ENCODE assay signal across 26 cellular contexts in the genomic region with DNA sequence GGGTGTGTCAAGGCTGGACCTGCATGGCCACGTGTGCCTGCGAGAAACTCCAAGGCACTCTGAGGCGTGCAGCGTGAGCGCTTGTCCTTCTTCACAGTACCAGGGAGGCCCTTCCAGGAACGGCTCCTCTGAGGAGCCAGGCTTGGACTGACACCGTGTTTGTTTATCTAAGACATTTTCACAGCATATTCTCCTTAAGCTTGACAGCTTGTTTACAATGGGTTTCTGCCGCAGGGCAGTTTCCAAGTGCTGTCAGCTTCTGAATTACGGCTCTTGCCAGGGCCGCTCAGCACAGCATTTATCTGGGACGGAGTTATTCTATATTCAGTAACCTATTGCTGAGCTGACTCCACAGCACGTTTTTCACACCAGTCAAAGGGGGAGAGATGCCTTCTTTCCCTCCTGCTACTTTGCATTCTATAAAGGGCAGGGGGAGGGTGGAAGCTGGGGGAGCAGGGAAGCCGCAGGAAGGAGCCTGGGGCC.
A peak's percentile ranks its signal among the peaks of the same experiment; 100 is the strongest.
DNase-seq lines count a peak whose midpoint lies in the region; ATAC-seq, FAIRE-seq and TF ChIP-seq lines count a peak whose summit lies in the region.
"Had no signal": no experiment of that assay in that cellular context is flagged by ENCODE, and none has a peak within 500 bp of the region (broad histone marks: within the 10 kb centered on the region; RNA-seq: fewer than 3 reads in every experiment).

No MANE protein-coding gene starts in this region.

- intact Hi-C loops in cardiac septum (cut with DNase I) (loop anchor here (10.0 kb wide), 1 partner anchor 49 kb away; no protein-coding TSS in a partner anchor), K562 (cut with micrococcal nuclease) (no loop called here)

- H2BK15ac ChIP-seq in mesenchymal stem cell (ENCODE audit: low read depth, poor library complexity, severe bottlenecking): no peak overlapping the region

- no peak overlapping the region for H3K4ac ChIP-seq in mesenchymal stem cell (ENCODE audit: low read depth in 1 of 2, low read length in 2 of 2)

- H3K4me1 ChIP-seq in cardiac muscle cell (ENCODE audit: low read depth) (peaks cover 28% of the 10 kb centered on the region), K562 (replicated peaks in 1 of 2; ENCODE audit: control insufficient read depth in 2 of 2, insufficient read depth in 2 of 2, low read length in 2 of 2) (peaks cover 7 to 15% of the 10 kb centered on the region in 2 experiments), mesenchymal stem cell (ENCODE audit: control insufficient read depth, insufficient read depth, low read depth, low read length) (peaks cover 8% of the 10 kb centered on the region), osteoblast (ENCODE audit: insufficient read depth, low read length) (no peaks in the 10 kb centered on the region)
- H3K4me1 ChIP-seq: ascending aorta had no signal

- H4K91ac ChIP-seq in mesenchymal stem cell (ENCODE audit: low read length): no peak overlapping the region

- H3K79me2 ChIP-seq in K562 (ENCODE audit: control insufficient read depth, insufficient read depth, low read length) (no peaks in the 10 kb centered on the region), osteoblast (ENCODE audit: insufficient read depth, low read length) (no peaks in the 10 kb centered on the region)

- no TSS peak for BruUV-seq in K562 (replicated peaks; lab: Mats Ljungman, UMichigan)

- no peak for TF ChIP-seq EP300 in K562 (IDR thresholded peaks at IDR 0.05; ENCODE audit: low read length)

- no peaks in the 10 kb centered on the region for H3K27me3 ChIP-seq in cardiac muscle cell
- no peaks in the 10 kb centered on the region for H3K27me3 ChIP-seq in K562 (ENCODE audit: control insufficient read depth in 2 of 2, insufficient read depth in 2 of 2, low read length in 2 of 2)
- no peaks in the 10 kb centered on the region for H3K27me3 ChIP-seq in mesenchymal stem cell (ENCODE audit: control insufficient read depth in 1 of 2, insufficient read depth in 1 of 2, low read length in 2 of 2)
- H3K27me3 ChIP-seq in osteoblast (ENCODE audit: insufficient read depth, low read length): no peaks in the 10 kb centered on the region
- H3K27me3 ChIP-seq: ascending aorta, spleen had no signal

- H3K18ac ChIP-seq in mesenchymal stem cell (ENCODE audit: low read depth in 1 of 2, low read length in 2 of 2): peak overlapping the region in 1 of 2 experiments; percentile 61

- in situ Hi-C loops in K562 (cut with MboI): no loop called here

- no peaks in the 10 kb centered on the region for H3K9me3 ChIP-seq in cardiac muscle cell (ENCODE audit: low read depth)
- no peaks in the 10 kb centered on the region for H3K9me3 ChIP-seq in K562 (replicated peaks; ENCODE audit: control insufficient read depth, insufficient read depth, low read depth, low read length)
- H3K9me3 ChIP-seq in mesenchymal stem cell (ENCODE audit: control insufficient read depth, low read length): no peaks in the 10 kb centered on the region
- no peaks in the 10 kb centered on the region for H3K9me3 ChIP-seq in osteoblast (ENCODE audit: low read depth, low read length)
- H3K9me3 ChIP-seq: ascending aorta, psoas muscle, spleen had no signal

- TF ChIP-seq POLR2A in K562 (conservative IDR thresholded peaks at IDR 0.05): no peak

- TF ChIP-seq RAD21 in K562 (CRISPR knock-in tag; conservative IDR thresholded peaks at IDR 0.05 in 1 of 2, IDR thresholded peaks at IDR 0.05 in 1 of 2): no peak

- H3K4me3 ChIP-seq in cardiac muscle cell: no peak overlapping the region
- no peak overlapping the region for H3K4me3 ChIP-seq in K562
- H3K4me3 ChIP-seq in mesenchymal stem cell (ENCODE audit: insufficient read depth in 1 of 2, low read depth in 1 of 2, low read length in 2 of 2): no peak overlapping the region
- no peak overlapping the region for H3K4me3 ChIP-seq in osteoblast (ENCODE audit: insufficient read depth, low read length)
- H3K4me3 ChIP-seq: ascending aorta, psoas muscle, spleen had no signal

- H4K8ac ChIP-seq in mesenchymal stem cell (ENCODE audit: low read length): no peak overlapping the region

- DNase-seq in cardiac muscle cell (ENCODE audit: low read depth in 1 of 2, low spot score in 1 of 2) (peak in 1 of 2 donors; percentile 58), cardiac septum (ENCODE audit: low spot score) (no peak), K562 (ENCODE audit: extremely low read depth in 1 of 4, low spot score in 3 of 4) (peak in 1 of 4 experiments; percentile 36), mesenchymal stem cell (peak; percentile 80), COR-L47 (lab: John Stamatoyannopoulos, UW) (no peak), osteoblast (ENCODE audit: insufficient read length, low spot score, missing footprints) (no peak), SHP77 (lab: John Stamatoyannopoulos, UW) (no peak)
- DNase-seq in NK-92 treated with Interleukin-12 subunit alpha and Interleukin-12 subunit beta, amount 100 ng/mL, for 24 hours (lab: John Stamatoyannopoulos, UW): no peak
- DNase-seq: activated CD4-positive, alpha-beta T cell treated with anti-CD3 and anti-CD28 coated beads, Interleukin-2, amount 50 U/mL, for 4 hours; activated naive CD4-positive, alpha-beta T cell; activated T-cell treated with anti-CD3 and anti-CD28 coated beads for 4 hours; CD4-positive, alpha-beta T cell; DMS153; kidney; NCI-H187; NCI-H510A treated with DMSO at 0.1 percent for 48 hours; psoas muscle; SIG-M5; spleen; stimulated activated CD4-positive, alpha-beta T cell treated with anti-CD3 and anti-CD28 coated beads, Interleukin-4, amount 100 ng/mL, for 4 hours; T-helper 1 cell had no signal

- H2BK120ac ChIP-seq in mesenchymal stem cell (ENCODE audit: low read depth, low read length): no peak overlapping the region

- H3K79me1 ChIP-seq in mesenchymal stem cell (replicated peaks; ENCODE audit: low read length, poor library complexity, severe bottlenecking): no peaks in the 10 kb centered on the region

- no peaks in the 10 kb centered on the region for H3K36me3 ChIP-seq in cardiac muscle cell
- H3K36me3 ChIP-seq in K562 (ENCODE audit: control insufficient read depth, insufficient read depth, low read length): peaks cover 41% of the 10 kb centered on the region
- no peaks in the 10 kb centered on the region for H3K36me3 ChIP-seq in mesenchymal stem cell (ENCODE audit: control insufficient read depth in 1 of 2, insufficient read depth in 2 of 2, low read depth in 1 of 2, low read length in 2 of 2)
- H3K36me3 ChIP-seq in osteoblast (ENCODE audit: insufficient read depth, low read length): no peaks in the 10 kb centered on the region
- H3K36me3 ChIP-seq: ascending aorta had no signal

- H2BK5ac ChIP-seq in mesenchymal stem cell (ENCODE audit: low read depth, low read length, poor library complexity, severe bottlenecking): no peak overlapping the region

- H2AFZ ChIP-seq in K562 (ENCODE audit: low read depth, low read length): no peak overlapping the region
- H2AFZ ChIP-seq in mesenchymal stem cell (ENCODE audit: low read depth, low read length): no peak overlapping the region
- H2AFZ ChIP-seq in osteoblast (ENCODE audit: low read length): no peak overlapping the region

- TF ChIP-seq CTCF in cardiac muscle cell (IDR thresholded peaks at IDR 0.05; ENCODE audit: low read depth, low read length) (no peak), K562 (IDR thresholded peaks at IDR 0.05 in 2 of 3, conservative IDR thresholded peaks at IDR 0.05 in 1 of 3; ENCODE audit: insufficient read depth in 2 of 3, low read depth in 1 of 3, low read length in 3 of 3) (no peak), osteoblast (IDR thresholded peaks at IDR 0.05; ENCODE audit: extremely low read depth, low read depth, low read length) (no peak)

- H3K27ac ChIP-seq in cardiac muscle cell (peak overlapping the region; percentile 87), K562 (ENCODE audit: extremely low read depth, low read depth, low read length) (peak overlapping the region; percentile 21; the same call in 1 of the 3 replicates), mesenchymal stem cell (ENCODE audit: low read length, poor library complexity, severe bottlenecking) (no peak overlapping the region), osteoblast (ENCODE audit: low read depth, low read length) (no peak overlapping the region)
- H3K27ac ChIP-seq: ascending aorta, psoas muscle, spleen had no signal

- H3K14ac ChIP-seq in mesenchymal stem cell (ENCODE audit: low read length in 2 of 2): no peak overlapping the region

- CTCF ChIA-PET in K562 (lab: Yijun Ruan, JAX; ENCODE audit: low intra/inter-chr PET ratio): no interaction called here

- peak overlapping the region in 1 of 2 experiments; percentile 38 for H3K23ac ChIP-seq in mesenchymal stem cell (ENCODE audit: low read length in 2 of 2)

- 44% methylated on average over 12 of the region's 13 CpGs for WGBS in K562 (ENCODE audit: insufficient coverage, low coverage, missing lambda C conversion rate)
- 4% methylated on average over 12 of the region's 13 CpGs for WGBS in mesenchymal stem cell

- no peak overlapping the region for H2AK5ac ChIP-seq in mesenchymal stem cell (ENCODE audit: low read length, severe bottlenecking)

- peak; percentile 70 for FAIRE-seq in K562 (lab: Jason Lieb, UNC)
- FAIRE-seq: GM12892, HepG2, kidney had no signal

- H3K4me2 ChIP-seq in K562 (ENCODE audit: insufficient read depth, low read length): peak overlapping the region; percentile 14; the same call in 1 of the 2 replicates
- H3K4me2 ChIP-seq in mesenchymal stem cell (ENCODE audit: low read length, poor library complexity, severe bottlenecking): peak overlapping the region; percentile 38
- no peak overlapping the region for H3K4me2 ChIP-seq in osteoblast (ENCODE audit: insufficient read depth, low read length)

- H2BK12ac ChIP-seq in mesenchymal stem cell (ENCODE audit: low read length in 2 of 2): peak overlapping the region in 1 of 2 experiments; percentile 67

- no peaks in the 10 kb centered on the region for H3K9me1 ChIP-seq in K562 (ENCODE audit: control insufficient read depth, insufficient read depth, low read length)

- ATAC-seq in K562: peak; percentile 75
- ATAC-seq: HCT116; HepG2; natural killer cell treated with Interleukin-12 subunit alpha and Interleukin-12 subunit beta and Interleukin-15 and Interleukin-18, amount 100 ng/mL, for 72 hours; psoas muscle had no signal

- H4K20me1 ChIP-seq in K562 (replicated peaks; ENCODE audit: control insufficient read depth, insufficient read depth, low read length) (no peaks in the 10 kb centered on the region), osteoblast (ENCODE audit: insufficient read depth, low read length) (no peaks in the 10 kb centered on the region)

- peak overlapping the region in 1 of 2 experiments; percentile 70; a peak in 2 of 4 replicates for H3K9ac ChIP-seq in K562 (ENCODE audit: insufficient read depth in 1 of 2, low read depth in 2 of 2, low read length in 2 of 2)
- no peak overlapping the region for H3K9ac ChIP-seq in mesenchymal stem cell (ENCODE audit: low read length)

- POLR2A ChIA-PET in K562 (lab: Yijun Ruan, JAX): interaction anchor here (0.7 kb wide), 1 partner anchor 10 kb away, joined by 5 read pairs; no protein-coding TSS in a partner anchor

TF ChIP-seq in K562, 482 proteins besides CTCF, POLR2A, EP300 and RAD21 (continues in another document):
- TF ChIP-seq HDAC8 (tag; IDR thresholded peaks at IDR 0.05): no peak

Comparison
In these comparisons a context has a peak if more than half of its experiments do, and no peak if none do; other contexts are left out.
1. H3K27ac ChIP-seq: peak in cardiac muscle cell (single experiment) and K562 (single experiment); none in mesenchymal stem cell (single experiment) and osteoblast (single experiment).